8 cellular contexts compared by ENCODE assay signal in genomic region chr3:42036483-42036823, GRCh38. TPM values are rescaled to one million over a fixed set of nuclear protein-coding genes. Genes with fewer than 3 reads are reported as not detected.
DNase-seq lines count a peak whose midpoint lies in the region; ATAC-seq and TF ChIP-seq lines count a peak whose summit lies in the region.

No MANE protein-coding gene starts in this region.

- TF ChIP-seq POLR2A in breast epithelium (IDR thresholded peaks at IDR 0.05): no peak

- peaks cover 0 to 6% of the 10 kb centered on the region in 2 donors for H3K4me1 ChIP-seq in breast epithelium
- peaks cover 29 to 55% of the 10 kb centered on the region in 2 donors for H3K4me1 ChIP-seq in lung (ENCODE audit: control insufficient read depth in 2 of 2, insufficient read depth in 2 of 2, low read length in 2 of 2)

- peak; percentile 92 for DNase-seq in BJ (ENCODE audit: low read depth)
- DNase-seq in breast epithelium (ENCODE audit: low spot score in 2 of 2): no peak
- peak; percentile 55 for DNase-seq in lung (ENCODE audit: low spot score)
- DNase-seq in NCI-H2081 (lab: John Stamatoyannopoulos, UW): no peak
- no peak for DNase-seq in activated CD8-positive, alpha-beta memory T cell treated with anti-CD3 and anti-CD28 coated beads, Interleukin-2, amount 10 ng/mL, durations not matched to agents 7 days and 5 days
- DNase-seq in activated gamma-delta T cell treated with Interleukin-2 at 50 U/mL for 16 hours: no peak
- no peak for DNase-seq in C1 segment of cervical spinal cord (lab: John Stamatoyannopoulos, UW)

- no peaks in the 10 kb centered on the region for H3K9me3 Mint-ChIP-seq in activated CD8-positive, alpha-beta memory T cell treated with anti-CD3 and anti-CD28 coated beads, Interleukin-2, amount 10 ng/mL, durations not matched to agents 7 days and 5 days (ENCODE audit: low read depth)

- TF ChIP-seq CTCF in BJ (IDR thresholded peaks at IDR 0.05; ENCODE audit: insufficient read depth, low read depth, low read length) (no peak), breast epithelium (IDR thresholded peaks at IDR 0.05) (no peak), lung (IDR thresholded peaks at IDR 0.05; ENCODE audit: control extremely low read depth, extremely low read depth) (no peak)

- H3K4me1 Mint-ChIP-seq in activated CD8-positive, alpha-beta memory T cell treated with anti-CD3 and anti-CD28 coated beads, Interleukin-2, amount 10 ng/mL, durations not matched to agents 7 days and 5 days: peaks cover 6% of the 10 kb centered on the region

- H3K27ac ChIP-seq in breast epithelium: peak overlapping the region; percentile 62 to 90
- peak overlapping the region; percentile 81 to 85 for H3K27ac ChIP-seq in lung (ENCODE audit: low read depth in 1 of 2, low read length in 1 of 2)

- WGBS in lung, 2 donors: 51 to 67% methylated on average over 3 of the region's 3 CpGs

- peaks cover 17% of the 10 kb centered on the region for H3K36me3 Mint-ChIP-seq in activated CD8-positive, alpha-beta memory T cell treated with anti-CD3 and anti-CD28 coated beads, Interleukin-2, amount 10 ng/mL, durations not matched to agents 7 days and 5 days

- H3K9me3 ChIP-seq in breast epithelium (no peaks in the 10 kb centered on the region), lung (ENCODE audit: control insufficient read depth in 2 of 2, insufficient read depth in 1 of 2, low read length in 1 of 2) (no peaks in the 10 kb centered on the region)

- no peak overlapping the region for H3K27ac Mint-ChIP-seq in activated CD8-positive, alpha-beta memory T cell treated with anti-CD3 and anti-CD28 coated beads, Interleukin-2, amount 10 ng/mL, durations not matched to agents 7 days and 5 days

- CTCF ChIA-PET in BJ (lab: Yijun Ruan, JAX): interaction anchor here (0.8 to 2.0 kb wide), 6 partner anchors 8 to 65 kb away, joined by 3 to 6 read pairs (median 3); no protein-coding TSS in a partner anchor
- CTCF ChIA-PET in activated CD8-positive, alpha-beta memory T cell treated with anti-CD3 and anti-CD28 coated beads, Interleukin-2, amount 10 ng/mL, durations not matched to agents 7 days and 5 days (lab: Charles Lee): interaction anchor here (1.3 kb wide), 1 partner anchor 11 kb away, joined by 3 read pairs; no protein-coding TSS in a partner anchor

- intact Hi-C loops in breast epithelium (cut with DNase I; ENCODE audit: low total_unique reads): no loop called here

- POLR2A ChIA-PET in BJ (lab: Charles Lee): interaction anchor here (0.6 to 1.4 kb wide), 2 partner anchors 11 to 21 kb away, joined by 3 to 5 read pairs; no protein-coding TSS in a partner anchor

- H3K4me3 ChIP-seq in BJ (ENCODE audit: low read depth, low read length) (no peak overlapping the region), breast epithelium (no peak overlapping the region), lung (no peak overlapping the region)

- no peaks in the 10 kb centered on the region for H3K27me3 Mint-ChIP-seq in activated CD8-positive, alpha-beta memory T cell treated with anti-CD3 and anti-CD28 coated beads, Interleukin-2, amount 10 ng/mL, durations not matched to agents 7 days and 5 days

- ATAC-seq in HG03378 (IDR thresholded peaks at IDR 0.05; ENCODE audit: unreplicated experiment): peak; percentile 58
- ATAC-seq in lung (ENCODE audit: insufficient read depth, low FRiP score): peak; percentile 60
- no peak for ATAC-seq in activated CD8-positive, alpha-beta memory T cell treated with anti-CD3 and anti-CD28 coated beads, Interleukin-2, amount 10 ng/mL, durations not matched to agents 7 days and 5 days

- H3K27me3 ChIP-seq in BJ (ENCODE audit: control insufficient read depth, insufficient read depth, low read length): no peaks in the 10 kb centered on the region
- H3K27me3 ChIP-seq in breast epithelium: no peaks in the 10 kb centered on the region
- no peaks in the 10 kb centered on the region for H3K27me3 ChIP-seq in lung (ENCODE audit: control insufficient read depth, insufficient read depth)

- H3K36me3 ChIP-seq in BJ (ENCODE audit: control insufficient read depth, insufficient read depth, low read length) (no peaks in the 10 kb centered on the region; the same call in 1 of the 2 replicates), breast epithelium (no peaks in the 10 kb centered on the region), lung (ENCODE audit: control insufficient read depth in 2 of 2, insufficient read depth in 2 of 2, low read length in 2 of 2) (peaks cover 0 to 6% of the 10 kb centered on the region in 2 donors)

- H3K4me3 Mint-ChIP-seq in activated CD8-positive, alpha-beta memory T cell treated with anti-CD3 and anti-CD28 coated beads, Interleukin-2, amount 10 ng/mL, durations not matched to agents 7 days and 5 days: no peak overlapping the region

RNA-seq across cellular contexts. Expression of gene TRAK1, which starts 54.7 kb away (rescaled TPM):
- 26.1 and 36.3 TPM in 2 replicates for polyA plus RNA-seq in BJ (2011; rRNA removed)
- 31.1 and 31.8 TPM in 2 replicates for polyA minus RNA-seq in BJ (2011; rRNA and poly(A)+ RNA removed)
- total RNA-seq in breast epithelium: 10 to 100 TPM; 29.0 to 53.7 (median 40.6) TPM
- total RNA-seq in lung: 10 to 100 TPM; 45.3 to 65.4 TPM
- 10 to 100 TPM; 18.2 to 19.6 TPM for polyA plus RNA-seq in lung
- 10 to 100 TPM; 27.3 to 31.1 TPM for total RNA-seq in activated CD8-positive, alpha-beta memory T cell treated with anti-CD3 and anti-CD28 coated beads, Interleukin-2, amount 10 ng/mL, durations not matched to agents 7 days and 5 days

Comparison
In these comparisons a context has a peak if more than half of its experiments do, and no peak if none do; other contexts are left out.
1. DNase-seq: peak in BJ (single experiment) and lung (single experiment); none in breast epithelium (0 of 2), NCI-H2081 (0 of 2), activated CD8-positive, alpha-beta memory T cell treated with anti-CD3 and anti-CD28 coated beads, Interleukin-2, amount 10 ng/mL, durations not matched to agents 7 days and 5 days (single experiment), activated gamma-delta T cell treated with Interleukin-2 at 50 U/mL for 16 hours (single experiment) and C1 segment of cervical spinal cord (0 of 14).